Comparison of ENCODE assay signal across 1 cellular context in genomic region chr1:228977741-228978140, GRCh38.
TF ChIP-seq lines count a peak whose summit lies in the region.

No MANE protein-coding gene starts in this region.

TF ChIP-seq in K562, 482 proteins besides CTCF, POLR2A, EP300 and RAD21:
- TF ChIP-seq GMEB1 (CRISPR knock-in tag; IDR thresholded peaks at IDR 0.05) (no peak), HBP1 (CRISPR knock-in tag; IDR thresholded peaks at IDR 0.05) (0 out of 2 replicates have a peak, but pooled peaks have one; percentile 24), OTX1 (CRISPR knock-in tag; IDR thresholded peaks at IDR 0.05) (peak; percentile 62; the same call in 1 of the 2 replicates), PHB2 (IDR thresholded peaks at IDR 0.05; ENCODE audit: low read depth) (0 out of 2 replicates have a peak, but pooled peaks have one; percentile 14)
